In genomic region chr1:157155658-157156057, GRCh38 we compare ENCODE assay signal across 1 cellular context.
TF ChIP-seq lines count a peak whose summit lies in the region.

No MANE protein-coding gene starts in this region.

TF ChIP-seq in HepG2, 621 proteins besides CTCF, POLR2A, EP300 and RAD21:
- peak; percentile 13; the same call in 1 of the 2 replicates for TF ChIP-seq ZNF263 (CRISPR knock-in tag; IDR thresholded peaks at IDR 0.05)
- no peak for TF ChIP-seq MNT (IDR thresholded peaks at IDR 0.05)
- TF ChIP-seq PCBP1 (IDR thresholded peaks at IDR 0.05; ENCODE audit: borderline replicate concordance, low read depth, low read length): 0 out of 2 replicates have a peak, but pooled peaks have one; percentile 15
